8 cellular contexts compared by ENCODE assay signal in genomic region chrX:40877869-40878268, GRCh38.
DNase-seq lines count a peak whose midpoint lies in the region; ATAC-seq, FAIRE-seq and TF ChIP-seq lines count a peak whose summit lies in the region.

No MANE protein-coding gene starts in this region.

- TF ChIP-seq CTCF in fibroblast of villous mesenchyme (IDR thresholded peaks at IDR 0.05; ENCODE audit: insufficient read depth, low read depth, low read length) (peak; percentile 44), upper lobe of left lung (IDR thresholded peaks at IDR 0.05) (peak; percentile 14 to 49 (median 26))

- H3K27ac ChIP-seq in right cardiac atrium (ENCODE audit: low read length), result no peak overlapping the region
- no peak overlapping the region for H3K27ac ChIP-seq in upper lobe of left lung

- intact Hi-C loops in right cardiac atrium (cut with DNase I), result no loop called here
- intact Hi-C loops in left ventricle myocardium superior (cut with micrococcal nuclease), result no loop called here

- no peak for DNase-seq in right cardiac atrium
- no peak for DNase-seq in left ventricle myocardium superior
- no peak for DNase-seq in RCC 7860 (ENCODE audit: low spot score)
- DNase-seq in fibroblast of villous mesenchyme (ENCODE audit: low read depth), result peak; percentile 57
- DNase-seq in upper lobe of left lung, result no peak
- no peak for DNase-seq in HPDE6-E6E7 (ENCODE audit: extremely low spot score)
- no peak for DNase-seq in activated T-cell treated with anti-CD3 and anti-CD28 coated beads, Interleukin-2, amount 50 U/mL, for 4 hours
- no peak for DNase-seq in amygdala (lab: John Stamatoyannopoulos, UW)

- H3K27me3 Mint-ChIP-seq in activated T-cell treated with anti-CD3 and anti-CD28 coated beads, Interleukin-2, amount 50 U/mL, for 4 hours (ENCODE audit: low read depth), result no peaks in the 10 kb centered on the region

- peak overlapping the region; percentile 32 for H3K4me3 ChIP-seq in right cardiac atrium (ENCODE audit: low read length)
- no peak overlapping the region for H3K4me3 ChIP-seq in fibroblast of villous mesenchyme (ENCODE audit: low read depth, low read length)
- no peak overlapping the region for H3K4me3 ChIP-seq in upper lobe of left lung

- no peaks in the 10 kb centered on the region for H3K9me3 Mint-ChIP-seq in activated T-cell treated with anti-CD3 and anti-CD28 coated beads, Interleukin-2, amount 50 U/mL, for 4 hours

- TF ChIP-seq POLR2A in upper lobe of left lung (IDR thresholded peaks at IDR 0.05), result no peak

- H3K4me1 ChIP-seq in right cardiac atrium (ENCODE audit: control insufficient read depth, insufficient read depth, low read length) (no peaks in the 10 kb centered on the region), upper lobe of left lung (no peaks in the 10 kb centered on the region)

- TF ChIP-seq EP300 in upper lobe of left lung (IDR thresholded peaks at IDR 0.05), result no peak

- ATAC-seq in right cardiac atrium (no peak), left ventricle myocardium superior (no peak), upper lobe of left lung (ENCODE audit: low FRiP score in 2 of 2) (no peak)
- no peak for ATAC-seq in activated T-cell treated with anti-CD3 and anti-CD28 coated beads, Interleukin-2, amount 50 U/mL, for 4 hours

- peaks cover 3% of the 10 kb centered on the region for H3K4me1 Mint-ChIP-seq in activated T-cell treated with anti-CD3 and anti-CD28 coated beads, Interleukin-2, amount 50 U/mL, for 4 hours (ENCODE audit: low read depth)

- peak; percentile 40 for FAIRE-seq in RCC 7860 (lab: Jason Lieb, UNC)

- no peaks in the 10 kb centered on the region for H3K9me3 ChIP-seq in right cardiac atrium (ENCODE audit: control insufficient read depth, low read length)
- no peaks in the 10 kb centered on the region for H3K9me3 ChIP-seq in upper lobe of left lung

- 28% methylated on average over 4 of the region's 4 CpGs for WGBS in right cardiac atrium
- 11 to 41% methylated on average over 4 of the region's 4 CpGs for WGBS in upper lobe of left lung, 2 donors

- H3K36me3 ChIP-seq in upper lobe of left lung, result no peaks in the 10 kb centered on the region

- no peak overlapping the region for H3K4me3 Mint-ChIP-seq in activated T-cell treated with anti-CD3 and anti-CD28 coated beads, Interleukin-2, amount 50 U/mL, for 4 hours

- no peaks in the 10 kb centered on the region for H3K36me3 Mint-ChIP-seq in activated T-cell treated with anti-CD3 and anti-CD28 coated beads, Interleukin-2, amount 50 U/mL, for 4 hours (ENCODE audit: insufficient read depth)

- H3K27me3 ChIP-seq in right cardiac atrium (ENCODE audit: control insufficient read depth, insufficient read depth), result no peaks in the 10 kb centered on the region
- peaks cover 0 to 3% (median 0%) of the 10 kb centered on the region in 4 donors for H3K27me3 ChIP-seq in upper lobe of left lung
